In genomic region chrX:66004928-66005831, GRCh38 we compare ENCODE assay signal across 8 cellular contexts. TPM values are rescaled to one million over a fixed set of nuclear protein-coding genes. Genes with fewer than 3 reads are reported as not detected.
DNase-seq lines count a peak whose midpoint lies in the region; ATAC-seq and TF ChIP-seq lines count a peak whose summit lies in the region.

No MANE protein-coding gene starts in this region.

- CTCF ChIA-PET in T-cell (lab: Charles Lee) = no interaction called here

- H3K27ac ChIP-seq in BLaER1 treated with 17β-estradiol and CSF1 and Interleukin-3, amounts not matched to agents 10 nM and 100 nM = peak overlapping the region; percentile 34 to 88 (median 80); a peak in 21 of 22 replicates
- no peak overlapping the region for H3K27ac ChIP-seq in SJCRH30

- DNase-seq in T-cell = peak in 1 of 34 experiments; percentile 7
- peak; percentile 18 for DNase-seq in globus pallidus (ENCODE audit: low spot score)
- no peak for DNase-seq in glutamatergic neuron
- no peak for DNase-seq in SJCRH30
- no peak for DNase-seq in DMS53 treated with DMSO at 0.1 percent for 48 hours (lab: John Stamatoyannopoulos, UW; ENCODE audit: unreplicated experiment)

- no peaks in the 10 kb centered on the region for H4K20me1 ChIP-seq in BLaER1 treated with 17β-estradiol and CSF1 and Interleukin-3, amounts not matched to agents 10 nM and 100 nM

- H3K4me1 Mint-ChIP-seq in T-cell = peaks cover 66 to 75% (median 71%) of the 10 kb centered on the region in 3 donors
- H3K4me1 Mint-ChIP-seq in glutamatergic neuron (ENCODE audit: low read depth, unreplicated experiment) = no peaks in the 10 kb centered on the region

- H3K9me3 ChIP-seq in BLaER1 treated with 17β-estradiol and CSF1 and Interleukin-3, amounts not matched to agents 10 nM and 100 nM (replicated peaks in 1 of 11) = peaks cover 3 to 33% (median 17%) of the 10 kb centered on the region in 11 experiments; a peak in 14 of 22 replicates
- H3K9me3 ChIP-seq in SJCRH30 (replicated peaks) = no peaks in the 10 kb centered on the region

- H3K9me3 Mint-ChIP-seq in T-cell = no peaks in the 10 kb centered on the region
- H3K9me3 Mint-ChIP-seq in glutamatergic neuron (ENCODE audit: unreplicated experiment) = no peaks in the 10 kb centered on the region

- peak overlapping the region; percentile 58 to 84 (median 70) for H3K4me2 ChIP-seq in BLaER1 treated with 17β-estradiol and CSF1 and Interleukin-3, amounts not matched to agents 10 nM and 100 nM

- no peak for TF ChIP-seq CTCF in glutamatergic neuron (IDR thresholded peaks at IDR 0.05; ENCODE audit: partially characterized antibody, unreplicated experiment)

- H3K4me3 Mint-ChIP-seq in T-cell (peak overlapping the region; percentile 32 to 56 (median 43)), glutamatergic neuron (ENCODE audit: unreplicated experiment) (no peak overlapping the region)

- POLR2A ChIA-PET in T-cell (lab: Charles Lee) = interaction anchor here in 1 of 2 donors (0.6 kb wide), 1 partner anchor 23 kb away, joined by 3 read pairs; no protein-coding TSS in a partner anchor

- peaks cover 0 to 19% (median 8%) of the 10 kb centered on the region in 11 experiments; a peak in 11 of 22 replicates for H3K27me3 ChIP-seq in BLaER1 treated with 17β-estradiol and CSF1 and Interleukin-3, amounts not matched to agents 10 nM and 100 nM
- H3K27me3 ChIP-seq in SJCRH30 = no peaks in the 10 kb centered on the region

- peak overlapping the region in 8 of 11 experiments; percentile 44 to 78 (median 69); a peak in 17 of 22 replicates for H3K9ac ChIP-seq in BLaER1 treated with 17β-estradiol and CSF1 and Interleukin-3, amounts not matched to agents 10 nM and 100 nM

- H3K27ac Mint-ChIP-seq in T-cell (peak overlapping the region; percentile 79 to 94), glutamatergic neuron (ENCODE audit: unreplicated experiment) (no peak overlapping the region)

- ATAC-seq in HG02642 (IDR thresholded peaks at IDR 0.05; ENCODE audit: poor library complexity, unreplicated experiment) (peak; percentile 38), T-cell (replicated peaks in 1 of 4) (peak in 3 of 4 experiments; percentile 67 to 81 (median 74)), HG03571 (IDR thresholded peaks at IDR 0.05; ENCODE audit: unreplicated experiment) (no peak)

- H3K4me3 ChIP-seq in BLaER1 treated with 17β-estradiol and CSF1 and Interleukin-3, amounts not matched to agents 10 nM and 100 nM = peak overlapping the region in 3 of 10 experiments; percentile 2 to 10 (median 4); a peak in 2 of 20 replicates
- no peak overlapping the region for H3K4me3 ChIP-seq in SJCRH30

- H3K27me3 Mint-ChIP-seq in T-cell (no peaks in the 10 kb centered on the region), glutamatergic neuron (ENCODE audit: unreplicated experiment) (no peaks in the 10 kb centered on the region)

- peaks cover 29 to 97% (median 86%) of the 10 kb centered on the region in 10 experiments for H3K4me1 ChIP-seq in BLaER1 treated with 17β-estradiol and CSF1 and Interleukin-3, amounts not matched to agents 10 nM and 100 nM
- H3K4me1 ChIP-seq in SJCRH30 = no peaks in the 10 kb centered on the region

- H3K36me3 Mint-ChIP-seq in T-cell = no peaks in the 10 kb centered on the region
- no peaks in the 10 kb centered on the region for H3K36me3 Mint-ChIP-seq in glutamatergic neuron (ENCODE audit: unreplicated experiment)

- peaks cover 0 to 6% (median 0%) of the 10 kb centered on the region in 11 experiments; a peak in 1 of 22 replicates for H3K36me3 ChIP-seq in BLaER1 treated with 17β-estradiol and CSF1 and Interleukin-3, amounts not matched to agents 10 nM and 100 nM
- no peaks in the 10 kb centered on the region for H3K36me3 ChIP-seq in SJCRH30

RNA-seq across cellular contexts. Expression of gene VSIG4, which starts 34.7 kb away (rescaled TPM):
- under 1 TPM in 4 of 5 donors, not detected in 1; 0.18 to 0.54 (median 0.45) TPM for total RNA-seq in T-cell
- not detected for total RNA-seq in glutamatergic neuron (ENCODE audit: unreplicated experiment)
- not detected in 2 replicates for total RNA-seq in SJCRH30 (2014; rRNA removed; shearing (Covaris generic))
